ENCODE assay signal across 8 cellular contexts in genomic region chr20:4813839-4814695, GRCh38. TPM values are rescaled to one million over a fixed set of nuclear protein-coding genes. Genes with fewer than 3 reads are reported as not detected.
A peak's percentile ranks its signal among the peaks of the same experiment; 100 is the strongest.
DNase-seq lines count a peak whose midpoint lies in the region; ATAC-seq and TF ChIP-seq lines count a peak whose summit lies in the region.

No MANE protein-coding gene starts in this region.

- peak overlapping the region; percentile 99 to 100 for H3K27ac Mint-ChIP-seq in natural killer cell

- peak overlapping the region; percentile 31 to 66 for H3K9ac ChIP-seq in colonic mucosa (ENCODE audit: low read depth in 2 of 2, low read length in 2 of 2)

- ATAC-seq in GM18867 (IDR thresholded peaks at IDR 0.05; ENCODE audit: unreplicated experiment) (peak; percentile 45), HG02870 (IDR thresholded peaks at IDR 0.05; ENCODE audit: unreplicated experiment) (peak; percentile 55), natural killer cell (peak; percentile 62 to 79 (median 70))

- peak overlapping the region; percentile 95 for H3K4me3 Mint-ChIP-seq in natural killer cell

- H3K4me1 ChIP-seq in Peyer's patch (peaks cover 0 to 52% (median 43%) of the 10 kb centered on the region in 4 donors), colonic mucosa (no peaks in the 10 kb centered on the region)

- no peaks in the 10 kb centered on the region for H3K36me3 Mint-ChIP-seq in natural killer cell

- TF ChIP-seq CTCF in Peyer's patch (IDR thresholded peaks at IDR 0.05) (no peak), colonic mucosa (IDR thresholded peaks at IDR 0.05) (no peak), natural killer cell (IDR thresholded peaks at IDR 0.05) (no peak)

- TF ChIP-seq POLR2A in Peyer's patch (IDR thresholded peaks at IDR 0.05), result peak; percentile 16 to 41

- no peaks in the 10 kb centered on the region for H3K27me3 Mint-ChIP-seq in natural killer cell (ENCODE audit: low read depth in 2 of 2)

- H3K36me3 ChIP-seq in Peyer's patch (no peaks in the 10 kb centered on the region), colonic mucosa (no peaks in the 10 kb centered on the region)

- H3K27me3 ChIP-seq in Peyer's patch (no peaks in the 10 kb centered on the region), colonic mucosa (no peaks in the 10 kb centered on the region)

- peak overlapping the region; percentile 22 to 45 (median 34) for H3K4me3 ChIP-seq in Peyer's patch
- H3K4me3 ChIP-seq in colonic mucosa, result peak overlapping the region; percentile 5

- no peaks in the 10 kb centered on the region for H3K9me3 Mint-ChIP-seq in natural killer cell

- peaks cover 48 to 57% of the 10 kb centered on the region in 2 donors for H3K4me1 Mint-ChIP-seq in natural killer cell

- H3K9me3 ChIP-seq in Peyer's patch (no peaks in the 10 kb centered on the region), colonic mucosa (no peaks in the 10 kb centered on the region)

- DNase-seq in Peyer's patch (peak in 2 of 3 donors; percentile 77 to 85), colonic mucosa (no peak), natural killer cell (peak; percentile 70), NCI-H2196 (lab: John Stamatoyannopoulos, UW; ENCODE audit: unreplicated experiment) (no peak), epidermal melanocyte (ENCODE audit: insufficient read length, low spot score) (no peak), HuH-7 (ENCODE audit: low spot score) (no peak)

- intact Hi-C loops in colonic mucosa (cut with DNase I) (no loop called here), natural killer cell (cut with micrococcal nuclease) (loop anchor here (5.0 kb wide), 1 partner anchor 303 kb away; the partner anchor contains the start of gene PCNA)

- H3K27ac ChIP-seq in Peyer's patch (peak overlapping the region; percentile 84 to 95 (median 86)), colonic mucosa (peak overlapping the region; percentile 87)

RNA-seq across cellular contexts. Expression of gene RASSF2, which starts 9.3 kb away (rescaled TPM):
- total RNA-seq in Peyer's patch (10 to 100 TPM in 1 of 4 donors, 1 to 10 TPM in 3; 2.8 to 39.6 (median 5.2) TPM), colonic mucosa (1 to 10 TPM; 1.6 to 5.4 TPM), natural killer cell (10 to 100 TPM; 14.1 to 39.0 (median 16.3) TPM)

Comparison
In these comparisons a context has a peak if more than half of its experiments do, and no peak if none do; other contexts are left out.
1. DNase-seq: peak in Peyer's patch (2 of 3) and natural killer cell (single experiment); none in colonic mucosa (single experiment), NCI-H2196 (single experiment), epidermal melanocyte (single experiment) and HuH-7 (single experiment).
2. Peak in every context shown above with its lines, with median percentiles within 50 percentile points of each other: ATAC-seq.